Comparison of ENCODE assay signal across 1 cellular context in the genomic region with DNA sequence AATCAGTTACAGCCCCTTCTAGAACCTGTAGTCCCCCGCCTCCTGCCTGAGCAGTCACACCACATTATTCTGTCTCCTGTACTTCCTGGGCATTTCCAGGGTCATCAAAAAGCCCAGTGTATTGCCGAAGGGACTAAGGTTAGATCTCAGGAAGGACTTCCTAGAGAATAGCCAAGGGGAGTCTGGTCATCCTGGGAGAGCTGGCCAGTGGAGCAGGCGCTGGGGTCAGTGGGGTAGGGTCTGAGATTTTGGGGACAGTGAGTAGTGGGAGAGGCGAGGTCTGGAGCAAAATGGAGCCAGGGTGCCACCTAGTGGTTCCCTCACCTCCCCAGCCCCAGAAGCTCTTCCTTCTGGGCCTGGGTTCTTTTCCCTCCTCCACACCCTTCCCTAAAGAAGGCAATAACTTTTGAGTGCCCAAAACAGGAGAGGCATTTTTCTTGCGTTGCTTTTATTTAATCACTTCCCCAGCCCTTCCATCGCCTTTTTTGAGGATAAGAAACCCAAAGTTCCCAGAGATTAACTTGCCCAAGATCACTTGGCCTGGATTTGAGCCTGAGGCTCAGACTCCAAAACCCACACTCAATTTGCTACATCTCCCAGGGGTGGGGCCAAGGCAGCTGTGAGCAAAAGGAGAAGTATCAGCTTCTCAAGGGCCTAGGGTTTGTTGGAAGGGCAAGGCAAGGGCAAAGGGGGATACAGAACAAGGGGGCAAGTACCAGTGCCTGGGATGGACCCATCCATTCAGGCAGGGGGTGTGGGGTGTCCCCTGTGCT.
TF ChIP-seq lines count a peak whose summit lies in the region.

No MANE protein-coding gene starts in this region.

TF ChIP-seq in HepG2, 621 proteins besides CTCF, POLR2A, EP300 and RAD21 (continues in another document):
- TF ChIP-seq, protein P1, sequence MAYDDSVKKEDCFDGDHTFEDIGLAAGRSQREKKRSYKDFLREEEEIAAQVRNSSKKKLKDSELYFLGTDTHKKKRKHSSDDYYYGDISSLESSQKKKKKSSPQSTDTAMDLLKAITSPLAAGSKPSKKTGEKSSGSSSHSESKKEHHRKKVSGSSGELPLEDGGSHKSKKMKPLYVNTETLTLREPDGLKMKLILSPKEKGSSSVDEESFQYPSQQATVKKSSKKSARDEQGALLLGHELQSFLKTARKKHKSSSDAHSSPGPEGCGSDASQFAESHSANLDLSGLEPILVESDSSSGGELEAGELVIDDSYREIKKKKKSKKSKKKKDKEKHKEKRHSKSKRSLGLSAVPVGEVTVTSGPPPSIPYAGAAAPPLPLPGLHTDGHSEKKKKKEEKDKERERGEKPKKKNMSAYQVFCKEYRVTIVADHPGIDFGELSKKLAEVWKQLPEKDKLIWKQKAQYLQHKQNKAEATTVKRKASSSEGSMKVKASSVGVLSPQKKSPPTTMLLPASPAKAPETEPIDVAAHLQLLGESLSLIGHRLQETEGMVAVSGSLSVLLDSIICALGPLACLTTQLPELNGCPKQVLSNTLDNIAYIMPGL (CRISPR knock-in tag; IDR thresholded peaks at IDR 0.05; ENCODE audit: borderline replicate concordance in 1 of 2, low read depth in 1 of 2): peak in 1 of 2 experiments; percentile 9; a peak in 1 of 4 replicates
- TF ChIP-seq, protein P2, sequence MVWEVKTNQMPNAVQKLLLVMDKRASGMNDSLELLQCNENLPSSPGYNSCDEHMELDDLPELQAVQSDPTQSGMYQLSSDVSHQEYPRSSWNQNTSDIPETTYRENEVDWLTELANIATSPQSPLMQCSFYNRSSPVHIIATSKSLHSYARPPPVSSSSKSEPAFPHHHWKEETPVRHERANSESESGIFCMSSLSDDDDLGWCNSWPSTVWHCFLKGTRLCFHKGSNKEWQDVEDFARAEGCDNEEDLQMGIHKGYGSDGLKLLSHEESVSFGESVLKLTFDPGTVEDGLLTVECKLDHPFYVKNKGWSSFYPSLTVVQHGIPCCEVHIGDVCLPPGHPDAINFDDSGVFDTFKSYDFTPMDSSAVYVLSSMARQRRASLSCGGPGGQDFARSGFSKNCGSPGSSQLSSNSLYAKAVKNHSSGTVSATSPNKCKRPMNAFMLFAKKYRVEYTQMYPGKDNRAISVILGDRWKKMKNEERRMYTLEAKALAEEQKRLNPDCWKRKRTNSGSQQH (CRISPR knock-in tag; IDR thresholded peaks at IDR 0.05; ENCODE audit: low read depth): no peak
- peak; percentile 29; the same call in 1 of the 2 replicates for TF ChIP-seq RXRB (CRISPR knock-in tag; IDR thresholded peaks at IDR 0.05; ENCODE audit: borderline replicate concordance)
- no peak for TF ChIP-seq SMAD3 (CRISPR knock-in tag; IDR thresholded peaks at IDR 0.05)
- no peak for TF ChIP-seq ZFY (CRISPR knock-in tag; IDR thresholded peaks at IDR 0.05)
- no peak for TF ChIP-seq ZNF251 (CRISPR knock-in tag; IDR thresholded peaks at IDR 0.05)
- TF ChIP-seq ZNF441 (CRISPR knock-in tag; IDR thresholded peaks at IDR 0.05; ENCODE audit: borderline replicate concordance): no peak
- TF ChIP-seq ZBTB7A (CRISPR knock-in tag; IDR thresholded peaks at IDR 0.05): 0 out of 2 replicates have a peak, but pooled peaks have one; percentile 14
- TF ChIP-seq, protein P3, sequence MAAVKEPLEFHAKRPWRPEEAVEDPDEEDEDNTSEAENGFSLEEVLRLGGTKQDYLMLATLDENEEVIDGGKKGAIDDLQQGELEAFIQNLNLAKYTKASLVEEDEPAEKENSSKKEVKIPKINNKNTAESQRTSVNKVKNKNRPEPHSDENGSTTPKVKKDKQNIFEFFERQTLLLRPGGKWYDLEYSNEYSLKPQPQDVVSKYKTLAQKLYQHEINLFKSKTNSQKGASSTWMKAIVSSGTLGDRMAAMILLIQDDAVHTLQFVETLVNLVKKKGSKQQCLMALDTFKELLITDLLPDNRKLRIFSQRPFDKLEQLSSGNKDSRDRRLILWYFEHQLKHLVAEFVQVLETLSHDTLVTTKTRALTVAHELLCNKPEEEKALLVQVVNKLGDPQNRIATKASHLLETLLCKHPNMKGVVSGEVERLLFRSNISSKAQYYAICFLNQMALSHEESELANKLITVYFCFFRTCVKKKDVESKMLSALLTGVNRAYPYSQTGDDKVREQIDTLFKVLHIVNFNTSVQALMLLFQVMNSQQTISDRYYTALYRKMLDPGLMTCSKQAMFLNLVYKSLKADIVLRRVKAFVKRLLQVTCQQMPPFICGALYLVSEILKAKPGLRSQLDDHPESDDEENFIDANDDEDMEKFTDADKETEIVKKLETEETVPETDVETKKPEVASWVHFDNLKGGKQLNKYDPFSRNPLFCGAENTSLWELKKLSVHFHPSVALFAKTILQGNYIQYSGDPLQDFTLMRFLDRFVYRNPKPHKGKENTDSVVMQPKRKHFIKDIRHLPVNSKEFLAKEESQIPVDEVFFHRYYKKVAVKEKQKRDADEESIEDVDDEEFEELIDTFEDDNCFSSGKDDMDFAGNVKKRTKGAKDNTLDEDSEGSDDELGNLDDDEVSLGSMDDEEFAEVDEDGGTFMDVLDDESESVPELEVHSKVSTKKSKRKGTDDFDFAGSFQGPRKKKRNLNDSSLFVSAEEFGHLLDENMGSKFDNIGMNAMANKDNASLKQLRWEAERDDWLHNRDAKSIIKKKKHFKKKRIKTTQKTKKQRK (IDR thresholded peaks at IDR 0.05; ENCODE audit: low read length): no peak
- no peak for TF ChIP-seq PHF20 (CRISPR knock-in tag; IDR thresholded peaks at IDR 0.05)
- no peak for TF ChIP-seq ZNF44 (CRISPR knock-in tag; IDR thresholded peaks at IDR 0.05)
- peak; percentile 74 for TF ChIP-seq STAG1 (CRISPR knock-in tag; IDR thresholded peaks at IDR 0.05)
- no peak for TF ChIP-seq CHD2 (IDR thresholded peaks at IDR 0.05; ENCODE audit: low read depth, low read length)
- 0 out of 2 replicates have a peak, but pooled peaks have one; percentile 22 for TF ChIP-seq KDM1A (CRISPR knock-in tag; IDR thresholded peaks at IDR 0.05)
- peak; percentile 36 for TF ChIP-seq ZEB1 (IDR thresholded peaks at IDR 0.05; ENCODE audit: insufficient replicate concordance, low read depth)
- 0 out of 2 replicates have a peak, but pooled peaks have one; percentile 30 for TF ChIP-seq ZBTB42 (CRISPR knock-in tag; IDR thresholded peaks at IDR 0.05)
- TF ChIP-seq ARID2 (CRISPR knock-in tag; IDR thresholded peaks at IDR 0.05; ENCODE audit: borderline replicate concordance): peak; percentile 15; the same call in 1 of the 2 replicates
- no peak for TF ChIP-seq ZBTB38 (CRISPR knock-in tag; IDR thresholded peaks at IDR 0.05)
- TF ChIP-seq, protein P4, sequence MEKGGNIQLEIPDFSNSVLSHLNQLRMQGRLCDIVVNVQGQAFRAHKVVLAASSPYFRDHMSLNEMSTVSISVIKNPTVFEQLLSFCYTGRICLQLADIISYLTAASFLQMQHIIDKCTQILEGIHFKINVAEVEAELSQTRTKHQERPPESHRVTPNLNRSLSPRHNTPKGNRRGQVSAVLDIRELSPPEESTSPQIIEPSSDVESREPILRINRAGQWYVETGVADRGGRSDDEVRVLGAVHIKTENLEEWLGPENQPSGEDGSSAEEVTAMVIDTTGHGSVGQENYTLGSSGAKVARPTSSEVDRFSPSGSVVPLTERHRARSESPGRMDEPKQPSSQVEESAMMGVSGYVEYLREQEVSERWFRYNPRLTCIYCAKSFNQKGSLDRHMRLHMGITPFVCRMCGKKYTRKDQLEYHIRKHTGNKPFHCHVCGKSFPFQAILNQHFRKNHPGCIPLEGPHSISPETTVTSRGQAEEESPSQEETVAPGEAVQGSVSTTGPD (CRISPR knock-in tag; IDR thresholded peaks at IDR 0.05): no peak
- TF ChIP-seq, protein P5, sequence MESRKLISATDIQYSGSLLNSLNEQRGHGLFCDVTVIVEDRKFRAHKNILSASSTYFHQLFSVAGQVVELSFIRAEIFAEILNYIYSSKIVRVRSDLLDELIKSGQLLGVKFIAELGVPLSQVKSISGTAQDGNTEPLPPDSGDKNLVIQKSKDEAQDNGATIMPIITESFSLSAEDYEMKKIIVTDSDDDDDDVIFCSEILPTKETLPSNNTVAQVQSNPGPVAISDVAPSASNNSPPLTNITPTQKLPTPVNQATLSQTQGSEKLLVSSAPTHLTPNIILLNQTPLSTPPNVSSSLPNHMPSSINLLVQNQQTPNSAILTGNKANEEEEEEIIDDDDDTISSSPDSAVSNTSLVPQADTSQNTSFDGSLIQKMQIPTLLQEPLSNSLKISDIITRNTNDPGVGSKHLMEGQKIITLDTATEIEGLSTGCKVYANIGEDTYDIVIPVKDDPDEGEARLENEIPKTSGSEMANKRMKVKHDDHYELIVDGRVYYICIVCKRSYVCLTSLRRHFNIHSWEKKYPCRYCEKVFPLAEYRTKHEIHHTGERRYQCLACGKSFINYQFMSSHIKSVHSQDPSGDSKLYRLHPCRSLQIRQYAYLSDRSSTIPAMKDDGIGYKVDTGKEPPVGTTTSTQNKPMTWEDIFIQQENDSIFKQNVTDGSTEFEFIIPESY (CRISPR knock-in tag; IDR thresholded peaks at IDR 0.05): no peak
- TF ChIP-seq TCF7L2 (IDR thresholded peaks at IDR 0.05; ENCODE audit: low read depth, low read length): no peak
- TF ChIP-seq, protein P6, sequence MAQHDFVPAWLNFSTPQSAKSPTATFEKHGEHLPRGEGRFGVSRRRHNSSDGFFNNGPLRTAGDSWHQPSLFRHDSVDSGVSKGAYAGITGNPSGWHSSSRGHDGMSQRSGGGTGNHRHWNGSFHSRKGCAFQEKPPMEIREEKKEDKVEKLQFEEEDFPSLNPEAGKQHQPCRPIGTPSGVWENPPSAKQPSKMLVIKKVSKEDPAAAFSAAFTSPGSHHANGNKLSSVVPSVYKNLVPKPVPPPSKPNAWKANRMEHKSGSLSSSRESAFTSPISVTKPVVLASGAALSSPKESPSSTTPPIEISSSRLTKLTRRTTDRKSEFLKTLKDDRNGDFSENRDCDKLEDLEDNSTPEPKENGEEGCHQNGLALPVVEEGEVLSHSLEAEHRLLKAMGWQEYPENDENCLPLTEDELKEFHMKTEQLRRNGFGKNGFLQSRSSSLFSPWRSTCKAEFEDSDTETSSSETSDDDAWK (CRISPR knock-in tag; IDR thresholded peaks at IDR 0.05): no peak
- no peak for TF ChIP-seq BRCA1 (CRISPR knock-in tag; IDR thresholded peaks at IDR 0.05)
- TF ChIP-seq, protein P7, sequence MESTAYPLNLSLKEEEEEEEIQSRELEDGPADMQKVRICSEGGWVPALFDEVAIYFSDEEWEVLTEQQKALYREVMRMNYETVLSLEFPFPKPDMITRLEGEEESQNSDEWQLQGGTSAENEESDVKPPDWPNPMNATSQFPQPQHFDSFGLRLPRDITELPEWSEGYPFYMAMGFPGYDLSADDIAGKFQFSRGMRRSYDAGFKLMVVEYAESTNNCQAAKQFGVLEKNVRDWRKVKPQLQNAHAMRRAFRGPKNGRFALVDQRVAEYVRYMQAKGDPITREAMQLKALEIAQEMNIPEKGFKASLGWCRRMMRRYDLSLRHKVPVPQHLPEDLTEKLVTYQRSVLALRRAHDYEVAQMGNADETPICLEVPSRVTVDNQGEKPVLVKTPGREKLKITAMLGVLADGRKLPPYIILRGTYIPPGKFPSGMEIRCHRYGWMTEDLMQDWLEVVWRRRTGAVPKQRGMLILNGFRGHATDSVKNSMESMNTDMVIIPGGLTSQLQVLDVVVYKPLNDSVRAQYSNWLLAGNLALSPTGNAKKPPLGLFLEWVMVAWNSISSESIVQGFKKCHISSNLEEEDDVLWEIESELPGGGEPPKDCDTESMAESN (CRISPR knock-in tag; conservative IDR thresholded peaks at IDR 0.05): no peak
- peak; percentile 75 for TF ChIP-seq ZMYM3 (CRISPR knock-in tag; IDR thresholded peaks at IDR 0.05)
- TF ChIP-seq, protein P8, sequence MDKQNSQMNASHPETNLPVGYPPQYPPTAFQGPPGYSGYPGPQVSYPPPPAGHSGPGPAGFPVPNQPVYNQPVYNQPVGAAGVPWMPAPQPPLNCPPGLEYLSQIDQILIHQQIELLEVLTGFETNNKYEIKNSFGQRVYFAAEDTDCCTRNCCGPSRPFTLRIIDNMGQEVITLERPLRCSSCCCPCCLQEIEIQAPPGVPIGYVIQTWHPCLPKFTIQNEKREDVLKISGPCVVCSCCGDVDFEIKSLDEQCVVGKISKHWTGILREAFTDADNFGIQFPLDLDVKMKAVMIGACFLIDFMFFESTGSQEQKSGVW (CRISPR knock-in tag; IDR thresholded peaks at IDR 0.05; ENCODE audit: borderline replicate concordance): no peak
- no peak for TF ChIP-seq SCMH1 (CRISPR knock-in tag; IDR thresholded peaks at IDR 0.05; ENCODE audit: borderline replicate concordance)
- TF ChIP-seq ZNF263 (CRISPR knock-in tag; IDR thresholded peaks at IDR 0.05): 0 out of 2 replicates have a peak, but pooled peaks have one; percentile 16
- no peak for TF ChIP-seq FOXK2 (IDR thresholded peaks at IDR 0.05)
- TF ChIP-seq ASH2L (IDR thresholded peaks at IDR 0.05; ENCODE audit: insufficient read length, low read depth, low read length): peak; percentile 2
- TF ChIP-seq NR2F2 (IDR thresholded peaks at IDR 0.05; ENCODE audit: borderline replicate concordance, low read depth): 0 out of 2 replicates have a peak, but pooled peaks have one; percentile 10
- TF ChIP-seq SIX1 (CRISPR knock-in tag; IDR thresholded peaks at IDR 0.05; ENCODE audit: borderline replicate concordance): no peak
- TF ChIP-seq ZSCAN12 (CRISPR knock-in tag; IDR thresholded peaks at IDR 0.05): no peak
- TF ChIP-seq MYC (CRISPR knock-in tag; IDR thresholded peaks at IDR 0.05; ENCODE audit: borderline replicate concordance): no peak
- no peak for TF ChIP-seq ZNF224 (CRISPR knock-in tag; IDR thresholded peaks at IDR 0.05)
- TF ChIP-seq, protein P9, sequence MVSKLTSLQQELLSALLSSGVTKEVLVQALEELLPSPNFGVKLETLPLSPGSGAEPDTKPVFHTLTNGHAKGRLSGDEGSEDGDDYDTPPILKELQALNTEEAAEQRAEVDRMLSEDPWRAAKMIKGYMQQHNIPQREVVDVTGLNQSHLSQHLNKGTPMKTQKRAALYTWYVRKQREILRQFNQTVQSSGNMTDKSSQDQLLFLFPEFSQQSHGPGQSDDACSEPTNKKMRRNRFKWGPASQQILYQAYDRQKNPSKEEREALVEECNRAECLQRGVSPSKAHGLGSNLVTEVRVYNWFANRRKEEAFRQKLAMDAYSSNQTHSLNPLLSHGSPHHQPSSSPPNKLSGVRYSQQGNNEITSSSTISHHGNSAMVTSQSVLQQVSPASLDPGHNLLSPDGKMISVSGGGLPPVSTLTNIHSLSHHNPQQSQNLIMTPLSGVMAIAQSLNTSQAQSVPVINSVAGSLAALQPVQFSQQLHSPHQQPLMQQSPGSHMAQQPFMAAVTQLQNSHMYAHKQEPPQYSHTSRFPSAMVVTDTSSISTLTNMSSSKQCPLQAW (CRISPR knock-in tag; IDR thresholded peaks at IDR 0.05): 0 out of 2 replicates have a peak, but pooled peaks have one; percentile 14
- TF ChIP-seq ZNF501 (CRISPR knock-in tag; IDR thresholded peaks at IDR 0.05): 0 out of 2 replicates have a peak, but pooled peaks have one; percentile 9
- no peak for TF ChIP-seq GATA4 (IDR thresholded peaks at IDR 0.05; ENCODE audit: borderline replicate concordance, low read depth)
- no peak for TF ChIP-seq MAFK (conservative IDR thresholded peaks at IDR 0.05 in 1 of 2, IDR thresholded peaks at IDR 0.05 in 1 of 2; ENCODE audit: low read length in 2 of 2)
- TF ChIP-seq ZFX (CRISPR knock-in tag; IDR thresholded peaks at IDR 0.05; ENCODE audit: low read depth): no peak
- TF ChIP-seq HOXA9 (CRISPR knock-in tag; IDR thresholded peaks at IDR 0.05; ENCODE audit: borderline replicate concordance): no peak
- TF ChIP-seq GATAD2A (CRISPR knock-in tag; IDR thresholded peaks at IDR 0.05): no peak
